Comparison of ENCODE assay signal across 15 cellular contexts in the genomic region with DNA sequence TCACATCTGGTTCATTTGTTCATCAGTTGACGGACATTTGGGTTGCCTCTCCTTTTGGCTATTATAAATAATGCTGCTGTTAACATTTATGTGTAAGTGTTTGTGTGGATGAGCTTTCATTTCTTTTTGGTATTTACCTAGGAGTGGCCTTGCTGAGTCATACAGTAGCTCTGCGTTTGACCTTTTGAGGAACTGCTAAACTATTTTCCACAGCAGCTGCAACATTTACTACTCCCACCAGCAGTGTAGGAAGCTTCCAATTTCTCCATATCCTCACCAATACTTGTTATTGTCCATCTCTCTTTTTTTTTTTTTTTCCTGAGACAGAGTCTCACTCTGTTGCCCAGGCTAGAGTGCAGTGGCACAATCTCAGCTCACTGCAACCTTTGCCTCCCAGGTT. TPM values are rescaled to one million over a fixed set of nuclear protein-coding genes. Genes with fewer than 3 reads are reported as not detected.
DNase-seq lines count a peak whose midpoint lies in the region; ATAC-seq and TF ChIP-seq lines count a peak whose summit lies in the region.
"Had no signal": no experiment of that assay in that cellular context is flagged by ENCODE, and none has a peak within 500 bp of the region (broad histone marks: within the 10 kb centered on the region; RNA-seq: fewer than 3 reads in every experiment).

No MANE protein-coding gene starts in this region.

- ATAC-seq in HG02610 (IDR thresholded peaks at IDR 0.05; ENCODE audit: unreplicated experiment) (peak; percentile 47), RWPE2 (ENCODE audit: low read depth) (peak; percentile 87), GM18519 (IDR thresholded peaks at IDR 0.05; ENCODE audit: low FRiP score, unreplicated experiment) (no peak), HG02973 (IDR thresholded peaks at IDR 0.05; ENCODE audit: unreplicated experiment) (no peak)
- ATAC-seq: left cardiac atrium had no signal

- H3K36me3 ChIP-seq in RWPE2 (ENCODE audit: low read depth), result no peaks in the 10 kb centered on the region

- no peaks in the 10 kb centered on the region for H3K9me3 ChIP-seq in RWPE2 (ENCODE audit: severe bottlenecking)

- no peak overlapping the region for H3K27ac ChIP-seq in RWPE2 (ENCODE audit: poor library complexity, severe bottlenecking)
- H3K27ac ChIP-seq: VCaP had no signal

- TF ChIP-seq CTCF in RWPE2 (IDR thresholded peaks at IDR 0.05; ENCODE audit: poor library complexity, severe bottlenecking) (no peak), fibroblast of villous mesenchyme (IDR thresholded peaks at IDR 0.05; ENCODE audit: insufficient read depth, low read depth, low read length) (no peak)

- in situ Hi-C loops in Caki2 (cut with HindIII; ENCODE audit: low pct_unique_long_range_greater_than_20kb, low sequenced_read_pairs), result no loop called here

- no peaks in the 10 kb centered on the region for H3K4me1 ChIP-seq in RWPE2 (ENCODE audit: insufficient read depth, poor library complexity, severe bottlenecking)

- no peaks in the 10 kb centered on the region for H3K27me3 ChIP-seq in RWPE2 (ENCODE audit: insufficient read depth, poor library complexity, severe bottlenecking)

- DNase-seq in Caki2 (ENCODE audit: low read depth), result peak; percentile 33
- no peak for DNase-seq in RWPE2 (ENCODE audit: low spot score)
- peak; percentile 22 for DNase-seq in fibroblast of villous mesenchyme (ENCODE audit: low read depth)
- no peak for DNase-seq in NCI-H2029 treated with DMSO at 0.1 percent for 48 hours (lab: John Stamatoyannopoulos, UW)
- no peak for DNase-seq in effector CD4-positive, alpha-beta T cell
- DNase-seq: activated gamma-delta T cell treated with Interleukin-2 at 50 U/mL for 16 hours; AML-193; left cardiac atrium; NCI-H187; NCI-H82; stimulated activated CD4-positive, alpha-beta T cell treated with anti-CD3 and anti-CD28 coated beads, Interleukin-2, amount 100 ng/mL, for 24 hours had no signal

- no peak overlapping the region for H3K4me3 ChIP-seq in RWPE2 (ENCODE audit: severe bottlenecking)
- no peak overlapping the region for H3K4me3 ChIP-seq in fibroblast of villous mesenchyme (ENCODE audit: low read depth, low read length)

RNA-seq across cellular contexts. Expression of gene PLCG2, which starts 20.7 kb away (rescaled TPM):
- 3.9 and 23.4 TPM in 2 replicates for total RNA-seq in Caki2 (2014; rRNA removed; shearing (Covaris generic); ENCODE audit: low replicate concordance)
- 0.43 and 0.64 TPM in 2 replicates for total RNA-seq in fibroblast of villous mesenchyme

Comparison
In these comparisons a context has a peak if more than half of its experiments do, and no peak if none do; other contexts are left out.
1. DNase-seq: peak in Caki2 (single experiment) and fibroblast of villous mesenchyme (single experiment); none in RWPE2 (single experiment), NCI-H2029 treated with DMSO at 0.1 percent for 48 hours (single experiment) and effector CD4-positive, alpha-beta T cell (single experiment).
2. ATAC-seq: peak in HG02610 (single experiment) and RWPE2 (single experiment); none in GM18519 (single experiment) and HG02973 (single experiment).